ENCODE assay signal across 21 cellular contexts in the genomic region with DNA sequence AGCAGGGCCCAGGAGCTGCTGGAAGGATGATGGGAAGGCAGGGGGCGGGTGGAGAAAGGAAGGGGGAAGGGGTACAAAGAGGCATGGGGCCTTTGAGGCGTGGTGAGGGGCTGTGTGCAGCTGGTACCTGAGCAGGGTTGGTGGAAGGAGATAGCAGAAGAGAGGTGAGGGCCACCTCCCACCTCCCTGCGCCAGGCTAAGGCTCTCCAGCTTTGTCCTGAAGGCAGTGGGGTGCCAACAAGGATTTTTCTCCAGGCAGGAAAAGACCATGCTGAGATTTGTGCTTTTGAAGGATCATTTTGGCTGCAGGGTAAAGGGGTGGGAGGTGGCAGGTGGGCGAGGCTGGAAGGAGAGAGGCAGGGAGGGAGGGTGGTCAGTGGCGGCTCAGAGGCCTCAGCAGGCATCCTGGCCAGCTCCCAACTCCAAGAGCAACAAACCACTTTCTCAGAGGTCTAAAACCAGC. TPM values are rescaled to one million over a fixed set of nuclear protein-coding genes. Genes with fewer than 3 reads are reported as not detected.
A peak's percentile ranks its signal among the peaks of the same experiment; 100 is the strongest.
DNase-seq lines count a peak whose midpoint lies in the region; ATAC-seq and TF ChIP-seq lines count a peak whose summit lies in the region.
"Had no signal": no experiment of that assay in that cellular context is flagged by ENCODE, and none has a peak within 500 bp of the region (broad histone marks: within the 10 kb centered on the region; RNA-seq: fewer than 3 reads in every experiment).

No MANE protein-coding gene starts in this region.

- peak overlapping the region; percentile 82 for H3K27ac Mint-ChIP-seq in activated T-cell treated with anti-CD3 and anti-CD28 coated beads, Interleukin-2, amount 50 U/mL, for 24 hours
- H3K27ac Mint-ChIP-seq in activated naive CD8-positive, alpha-beta T cell treated with anti-CD3 and anti-CD28 coated beads, Interleukin-2, amount 10 ng/mL, durations not matched to agents 7 days and 5 days = peak overlapping the region; percentile 11
- peak overlapping the region; percentile 38 to 97 for H3K27ac Mint-ChIP-seq in natural killer cell treated with Interleukin-12 subunit alpha and Interleukin-12 subunit beta and Interleukin-15 and Interleukin-18, amount 100 ng/mL, for 72 hours

- no peak for DNase-seq in activated T-cell treated with anti-CD3 and anti-CD28 coated beads, Interleukin-2, amount 50 U/mL, for 24 hours
- DNase-seq in activated T-cell treated with anti-CD3 and anti-CD28 coated beads, Interleukin-2, amount 50 U/mL, for 48 hours = no peak
- DNase-seq in COR-L47 (lab: John Stamatoyannopoulos, UW) = peak; percentile 65
- DNase-seq in activated naive CD8-positive, alpha-beta T cell treated with anti-CD3 and anti-CD28 coated beads, Interleukin-2, amount 10 ng/mL, durations not matched to agents 7 days and 5 days = no peak
- DNase-seq in natural killer cell treated with Interleukin-12 subunit alpha and Interleukin-12 subunit beta and Interleukin-15 and Interleukin-18, amount 100 ng/mL, for 72 hours (ENCODE audit: low spot score) = peak; percentile 29
- DNase-seq in mucosa of descending colon = no peak
- DNase-seq in NCI-H82 (lab: John Stamatoyannopoulos, UW) = no peak
- no peak for DNase-seq in effector CD4-positive, alpha-beta T cell
- DNase-seq: ACHN; activated CD4-positive, alpha-beta T cell treated with anti-CD3 and anti-CD28 coated beads, Interleukin-2, amount 50 U/mL, for 4 hours; activated T-cell treated with anti-CD3 and anti-CD28 coated beads, Interleukin-2, amount 50 U/mL, for 1 hour; colonic mucosa; DMS 273 treated with DMSO at 0.1 percent for 48 hours; GDM1; naive B cell; NCI-H1092 treated with DMSO at 0.1 percent for 48 hours; NCI-H2081 treated with DMSO at 0.1 percent for 48 hours; T-helper 2 cell had no signal

- intact Hi-C loops in mucosa of descending colon (cut with DNase I, micrococcal nuclease) = no loop called here

- H3K4me3 Mint-ChIP-seq in activated T-cell treated with anti-CD3 and anti-CD28 coated beads, Interleukin-2, amount 50 U/mL, for 24 hours = no peak overlapping the region
- H3K4me3 Mint-ChIP-seq in activated naive CD8-positive, alpha-beta T cell treated with anti-CD3 and anti-CD28 coated beads, Interleukin-2, amount 10 ng/mL, durations not matched to agents 7 days and 5 days = no peak overlapping the region
- H3K4me3 Mint-ChIP-seq in natural killer cell treated with Interleukin-12 subunit alpha and Interleukin-12 subunit beta and Interleukin-15 and Interleukin-18, amount 100 ng/mL, for 72 hours = no peak overlapping the region
- H3K4me3 Mint-ChIP-seq: brain, naive B cell had no signal

- H3K36me3 Mint-ChIP-seq in activated T-cell treated with anti-CD3 and anti-CD28 coated beads, Interleukin-2, amount 50 U/mL, for 24 hours (ENCODE audit: low read depth) = no peaks in the 10 kb centered on the region
- H3K36me3 Mint-ChIP-seq in activated naive CD8-positive, alpha-beta T cell treated with anti-CD3 and anti-CD28 coated beads, Interleukin-2, amount 10 ng/mL, durations not matched to agents 7 days and 5 days = peaks cover 17% of the 10 kb centered on the region
- no peaks in the 10 kb centered on the region for H3K36me3 Mint-ChIP-seq in natural killer cell treated with Interleukin-12 subunit alpha and Interleukin-12 subunit beta and Interleukin-15 and Interleukin-18, amount 100 ng/mL, for 72 hours
- H3K36me3 Mint-ChIP-seq: naive B cell had no signal

- peaks cover 9% of the 10 kb centered on the region for H3K4me1 ChIP-seq in mucosa of descending colon (ENCODE audit: low read depth)
- H3K4me1 ChIP-seq: colonic mucosa had no signal

- no peak for ATAC-seq in activated naive CD8-positive, alpha-beta T cell treated with anti-CD3 and anti-CD28 coated beads, Interleukin-2, amount 10 ng/mL, durations not matched to agents 7 days and 5 days (ENCODE audit: low read depth)
- ATAC-seq in natural killer cell treated with Interleukin-12 subunit alpha and Interleukin-12 subunit beta and Interleukin-15 and Interleukin-18, amount 100 ng/mL, for 72 hours = no peak
- ATAC-seq in mucosa of descending colon = no peak
- ATAC-seq: sciatic nerve had no signal

- H3K4me1 Mint-ChIP-seq in activated T-cell treated with anti-CD3 and anti-CD28 coated beads, Interleukin-2, amount 50 U/mL, for 24 hours (ENCODE audit: low read depth) = peaks cover 84% of the 10 kb centered on the region
- H3K4me1 Mint-ChIP-seq in activated naive CD8-positive, alpha-beta T cell treated with anti-CD3 and anti-CD28 coated beads, Interleukin-2, amount 10 ng/mL, durations not matched to agents 7 days and 5 days = peaks cover 53% of the 10 kb centered on the region
- peaks cover 71 to 75% of the 10 kb centered on the region in 2 donors for H3K4me1 Mint-ChIP-seq in natural killer cell treated with Interleukin-12 subunit alpha and Interleukin-12 subunit beta and Interleukin-15 and Interleukin-18, amount 100 ng/mL, for 72 hours (ENCODE audit: low read depth in 2 of 2)

- no peak for TF ChIP-seq CTCF in mucosa of descending colon (IDR thresholded peaks at IDR 0.05)

- no peaks in the 10 kb centered on the region for H3K9me3 ChIP-seq in mucosa of descending colon
- H3K9me3 ChIP-seq: colonic mucosa had no signal

- H3K36me3 ChIP-seq in mucosa of descending colon (ENCODE audit: low read depth) = no peaks in the 10 kb centered on the region
- H3K36me3 ChIP-seq: colonic mucosa had no signal

- POLR2A ChIA-PET in activated naive CD8-positive, alpha-beta T cell treated with anti-CD3 and anti-CD28 coated beads, Interleukin-2, amount 10 ng/mL, durations not matched to agents 7 days and 5 days (lab: Charles Lee) = interaction anchor here (0.6 kb wide), 1 partner anchor 107 kb away, joined by 3 read pairs; no protein-coding TSS in a partner anchor

- H3K9me3 Mint-ChIP-seq in activated T-cell treated with anti-CD3 and anti-CD28 coated beads, Interleukin-2, amount 50 U/mL, for 24 hours = no peaks in the 10 kb centered on the region
- H3K9me3 Mint-ChIP-seq in activated naive CD8-positive, alpha-beta T cell treated with anti-CD3 and anti-CD28 coated beads, Interleukin-2, amount 10 ng/mL, durations not matched to agents 7 days and 5 days = no peaks in the 10 kb centered on the region
- H3K9me3 Mint-ChIP-seq in natural killer cell treated with Interleukin-12 subunit alpha and Interleukin-12 subunit beta and Interleukin-15 and Interleukin-18, amount 100 ng/mL, for 72 hours = no peaks in the 10 kb centered on the region
- H3K9me3 Mint-ChIP-seq: naive B cell had no signal

- no peak overlapping the region for H3K4me3 ChIP-seq in mucosa of descending colon
- H3K4me3 ChIP-seq: BLaER1 treated with 17β-estradiol and CSF1 and Interleukin-3, amounts not matched to agents 10 nM and 100 nM; colonic mucosa had no signal

- no peaks in the 10 kb centered on the region for H3K27me3 Mint-ChIP-seq in activated T-cell treated with anti-CD3 and anti-CD28 coated beads, Interleukin-2, amount 50 U/mL, for 24 hours
- no peaks in the 10 kb centered on the region for H3K27me3 Mint-ChIP-seq in activated naive CD8-positive, alpha-beta T cell treated with anti-CD3 and anti-CD28 coated beads, Interleukin-2, amount 10 ng/mL, durations not matched to agents 7 days and 5 days
- H3K27me3 Mint-ChIP-seq in natural killer cell treated with Interleukin-12 subunit alpha and Interleukin-12 subunit beta and Interleukin-15 and Interleukin-18, amount 100 ng/mL, for 72 hours = no peaks in the 10 kb centered on the region
- H3K27me3 Mint-ChIP-seq: brain, naive B cell had no signal

RNA-seq across cellular contexts. Expression of gene NOL4L, which starts 40.8 kb away (rescaled TPM):
- 10 to 100 TPM; 39.1 to 41.1 TPM for total RNA-seq in activated naive CD8-positive, alpha-beta T cell treated with anti-CD3 and anti-CD28 coated beads, Interleukin-2, amount 10 ng/mL, durations not matched to agents 7 days and 5 days
- 10 to 100 TPM; 20.0 to 20.1 TPM for total RNA-seq in natural killer cell treated with Interleukin-12 subunit alpha and Interleukin-12 subunit beta and Interleukin-15 and Interleukin-18, amount 100 ng/mL, for 72 hours
- total RNA-seq in mucosa of descending colon = 10 to 100 TPM; 46.1 to 75.3 (median 55.1) TPM

Comparison
In these comparisons a context has a peak if more than half of its experiments do, and no peak if none do; other contexts are left out.
1. DNase-seq: peak in COR-L47 (single experiment) and natural killer cell treated with Interleukin-12 subunit alpha and Interleukin-12 subunit beta and Interleukin-15 and Interleukin-18, amount 100 ng/mL, for 72 hours (single experiment); none in activated T-cell treated with anti-CD3 and anti-CD28 coated beads, Interleukin-2, amount 50 U/mL, for 24 hours (single experiment), activated T-cell treated with anti-CD3 and anti-CD28 coated beads, Interleukin-2, amount 50 U/mL, for 48 hours (0 of 2), activated naive CD8-positive, alpha-beta T cell treated with anti-CD3 and anti-CD28 coated beads, Interleukin-2, amount 10 ng/mL, durations not matched to agents 7 days and 5 days (single experiment), mucosa of descending colon (0 of 3), NCI-H82 (single experiment) and effector CD4-positive, alpha-beta T cell (single experiment).
2. H3K27ac Mint-ChIP-seq: peak in every context shown above with its lines; median percentile 82 in activated T-cell treated with anti-CD3 and anti-CD28 coated beads, Interleukin-2, amount 50 U/mL, for 24 hours; 68 in natural killer cell treated with Interleukin-12 subunit alpha and Interleukin-12 subunit beta and Interleukin-15 and Interleukin-18, amount 100 ng/mL, for 72 hours; 11 in activated naive CD8-positive, alpha-beta T cell treated with anti-CD3 and anti-CD28 coated beads, Interleukin-2, amount 10 ng/mL, durations not matched to agents 7 days and 5 days.